ENCODE assay signal across 8 cellular contexts in genomic region chr6:167907837-167908681, GRCh38.
DNase-seq lines count a peak whose midpoint lies in the region; FAIRE-seq and TF ChIP-seq lines count a peak whose summit lies in the region.

No MANE protein-coding gene starts in this region.

- no peak for DNase-seq in AG04449 (ENCODE audit: low read depth, low spot score)
- peak; percentile 13 for DNase-seq in HTR-8/SVneo (ENCODE audit: insufficient read length, low spot score)
- peak; percentile 79 for DNase-seq in inferior parietal cortex (ENCODE audit: extremely low spot score)
- no peak for DNase-seq in activated CD4-positive, CD25-positive, alpha-beta regulatory T cell treated with anti-CD3 and anti-CD28 coated beads, Interleukin-2, amount 50 U/mL, for 72 hours
- no peak for DNase-seq in mesothelial cell of epicardium (ENCODE audit: low spot score in 2 of 2, unreplicated experiment in 2 of 2)
- no peak for DNase-seq in SKM-1 treated with dmso at 0.1 percent for 144 hours (lab: John Stamatoyannopoulos, UW; ENCODE audit: unreplicated experiment)
- DNase-seq in islet precursor cell, result no peak

- peaks cover 36% of the 10 kb centered on the region for H3K36me3 Mint-ChIP-seq in mesothelial cell of epicardium

- H3K27me3 Mint-ChIP-seq in mesothelial cell of epicardium (ENCODE audit: low read depth), result no peaks in the 10 kb centered on the region

- H3K4me1 Mint-ChIP-seq in mesothelial cell of epicardium, result peaks cover 19% of the 10 kb centered on the region

- TF ChIP-seq CTCF in AG04449 (IDR thresholded peaks at IDR 0.05; ENCODE audit: insufficient read depth, low read length, missing control alignments) (peak; percentile 45), mesothelial cell of epicardium (IDR thresholded peaks at IDR 0.05; ENCODE audit: unreplicated experiment) (no peak)

- H3K4me3 ChIP-seq in AG04449 (ENCODE audit: low read depth, low read length), result no peak overlapping the region

- no peaks in the 10 kb centered on the region for H3K9me3 Mint-ChIP-seq in mesothelial cell of epicardium

- CTCF ChIA-PET in AG04449 (lab: Yijun Ruan, JAX), result interaction anchor here (0.5 to 2.5 kb wide), 5 partner anchors 8 to 225 kb away, joined by 3 to 9 read pairs (median 4); no protein-coding TSS in a partner anchor

- POLR2A ChIA-PET in AG04449 (lab: Yijun Ruan, JAX), result no interaction called here

- no peak for FAIRE-seq in HTR-8/SVneo (lab: Jason Lieb, UNC)
- peak; percentile 60 for FAIRE-seq in TTC549 (lab: Jason Lieb, UNC)

- no peak overlapping the region for H3K27ac Mint-ChIP-seq in mesothelial cell of epicardium

- H3K4me3 Mint-ChIP-seq in mesothelial cell of epicardium, result no peak overlapping the region

Comparison
In these comparisons a context has a peak if more than half of its experiments do, and no peak if none do; other contexts are left out.
1. DNase-seq: peak in HTR-8/SVneo (single experiment) and inferior parietal cortex (single experiment); none in AG04449 (single experiment), activated CD4-positive, CD25-positive, alpha-beta regulatory T cell treated with anti-CD3 and anti-CD28 coated beads, Interleukin-2, amount 50 U/mL, for 72 hours (single experiment), mesothelial cell of epicardium (0 of 2), SKM-1 treated with dmso at 0.1 percent for 144 hours (single experiment) and islet precursor cell (single experiment).